In the genomic region with DNA sequence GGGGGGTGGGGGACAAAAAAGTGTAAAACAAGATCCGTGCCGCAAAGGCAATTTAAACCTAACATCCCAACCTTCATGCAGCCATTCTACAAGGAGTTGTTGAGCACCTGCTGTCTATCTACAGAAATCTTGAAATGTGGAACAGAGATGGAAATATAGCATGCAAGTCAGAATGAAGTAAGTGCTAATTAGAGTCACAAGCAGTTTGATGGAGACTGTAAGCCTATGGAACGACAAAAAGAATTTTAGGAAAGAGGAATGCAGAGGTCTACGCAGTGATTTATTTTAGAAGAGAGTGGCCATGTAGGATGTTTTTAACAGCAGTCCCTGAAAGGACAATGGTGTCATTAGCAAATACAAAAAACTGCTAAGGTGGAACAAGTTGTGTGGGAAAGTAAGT, we compare ENCODE assay signal across 8 cellular contexts. TPM values are rescaled to one million over a fixed set of nuclear protein-coding genes. Genes with fewer than 3 reads are reported as not detected.
DNase-seq lines count a peak whose midpoint lies in the region; ATAC-seq, FAIRE-seq and TF ChIP-seq lines count a peak whose summit lies in the region.

No MANE protein-coding gene starts in this region.

- DNase-seq in A549 (ENCODE audit: low read depth in 1 of 2, low spot score in 1 of 2) (no peak), H9 (no peak), MCF 10A (ENCODE audit: unreplicated experiment) (no peak), mesothelial cell of epicardium (ENCODE audit: low spot score in 2 of 2, unreplicated experiment in 2 of 2) (no peak), NCI-H2029 (lab: John Stamatoyannopoulos, UW) (no peak), mucosa of gallbladder (ENCODE audit: low spot score) (no peak), germinal center (ENCODE audit: low spot score) (no peak)

- H3K4me1 Mint-ChIP-seq in H9 (peaks cover 21 to 27% of the 10 kb centered on the region in 2 experiments), MCF 10A (ENCODE audit: insufficient read depth, unreplicated experiment) (peaks cover 19% of the 10 kb centered on the region), mesothelial cell of epicardium (peaks cover 35% of the 10 kb centered on the region)

- 10% methylated on average over 4 of the region's 4 CpGs for WGBS in A549 (ENCODE audit: missing lambda C conversion rate)
- no CpG with 5 or more reads among the region's 4 CpGs for WGBS in H9 (ENCODE audit: extremely low coverage, insufficient read length, low lambda C conversion rate)

- FAIRE-seq in A549 (lab: Jason Lieb, UNC): peak; percentile 13

- H3K18ac ChIP-seq in H9 (ENCODE audit: insufficient read length, low read depth, low read length): no peak overlapping the region

- H2AK5ac ChIP-seq in H9 (ENCODE audit: insufficient read length, low read length): no peak overlapping the region

- peak overlapping the region; percentile 52 for H3K4me3 ChIP-seq in A549

- no peak overlapping the region for H3K23ac ChIP-seq in H9 (ENCODE audit: insufficient read length, low read depth, low read length)

- no peaks in the 10 kb centered on the region; a peak in 1 of 5 replicates for H3K9me3 Mint-ChIP-seq in H9
- no peaks in the 10 kb centered on the region for H3K9me3 Mint-ChIP-seq in MCF 10A (ENCODE audit: unreplicated experiment)
- H3K9me3 Mint-ChIP-seq in mesothelial cell of epicardium: no peaks in the 10 kb centered on the region

- POLR2A ChIA-PET in A549 (lab: Yijun Ruan, JAX): interaction anchor here (0.7 to 9.9 kb wide), 17 partner anchors 10 to 1358 kb away, joined by 3 to 146 read pairs (median 17); a partner anchor contains a TSS
- POLR2A ChIA-PET in MCF 10A (lab: Yijun Ruan, JAX): interaction anchor here (0.9 to 11.8 kb wide), 23 partner anchors 8 to 102 kb away, joined by 3 to 278 read pairs (median 6); no protein-coding TSS in a partner anchor

- TF ChIP-seq POLR2A in A549 (IDR thresholded peaks at IDR 0.05; ENCODE audit: low read length): no peak

- H3K27ac Mint-ChIP-seq in H9 (peak overlapping the region; percentile 23 to 83 (median 59)), MCF 10A (ENCODE audit: low read depth, unreplicated experiment) (peak overlapping the region; percentile 93), mesothelial cell of epicardium (peak overlapping the region; percentile 88)

- TF ChIP-seq CTCF in A549 (IDR thresholded peaks at IDR 0.05): no peak
- TF ChIP-seq CTCF in H9 (conservative IDR thresholded peaks at IDR 0.05): no peak
- no peak for TF ChIP-seq CTCF in MCF 10A (IDR thresholded peaks at IDR 0.05; ENCODE audit: unreplicated experiment)
- no peak for TF ChIP-seq CTCF in mesothelial cell of epicardium (IDR thresholded peaks at IDR 0.05; ENCODE audit: unreplicated experiment)

- no peak for ATAC-seq in A549
- no peak for ATAC-seq in HG03442 (IDR thresholded peaks at IDR 0.05; ENCODE audit: unreplicated experiment)

- H2BK120ac ChIP-seq in H9 (ENCODE audit: low read depth, low read length, poor library complexity, severe bottlenecking): no peak overlapping the region

- H3K79me2 ChIP-seq in H9 (ENCODE audit: insufficient read depth, low read length): no peaks in the 10 kb centered on the region; the same call in 1 of the 2 replicates

- TSS peak; percentile 85 for BruUV-seq in MCF 10A (replicated peaks; lab: Mats Ljungman, UMichigan)

- intact Hi-C loops in MCF 10A (cut with micrococcal nuclease): loop anchor here (5.0 kb wide), 1 partner anchor 85 kb away; no protein-coding TSS in a partner anchor

- no peak overlapping the region for H2BK20ac ChIP-seq in H9 (ENCODE audit: low read depth, low read length, poor library complexity, severe bottlenecking)

- H3T11ph ChIP-seq in H9 (ENCODE audit: low read length): no peak overlapping the region

- no peak overlapping the region for H2BK15ac ChIP-seq in H9 (ENCODE audit: low read depth, low read length)

- H3K4me3 Mint-ChIP-seq in H9: peak overlapping the region; percentile 95 to 96
- peak overlapping the region; percentile 90 for H3K4me3 Mint-ChIP-seq in MCF 10A (ENCODE audit: unreplicated experiment)
- peak overlapping the region; percentile 97 for H3K4me3 Mint-ChIP-seq in mesothelial cell of epicardium

- no peak for TF ChIP-seq RAD21 in A549 (conservative IDR thresholded peaks at IDR 0.05 in 1 of 2, IDR thresholded peaks at IDR 0.05 in 1 of 2)

- no peaks in the 10 kb centered on the region for H3K27me3 ChIP-seq in H9 (ENCODE audit: insufficient read depth, low read length)

- H3K4ac ChIP-seq in H9 (ENCODE audit: low read depth, low read length): no peak overlapping the region

- H3K27ac ChIP-seq in A549 (peak overlapping the region; percentile 92 to 93), H9 (ENCODE audit: insufficient read length, low read depth, low read length) (peak overlapping the region; percentile 72)

- no peak overlapping the region for H4K5ac ChIP-seq in H9 (ENCODE audit: insufficient read length, low read depth, low read length)

- peak overlapping the region; percentile 78 for H3K9ac ChIP-seq in H9 (ENCODE audit: extremely low read depth, insufficient read length, low read length)

- H4K20me1 ChIP-seq in H9 (ENCODE audit: control insufficient read depth, insufficient read depth, insufficient read length): no peaks in the 10 kb centered on the region

- no peaks in the 10 kb centered on the region for H3K23me2 ChIP-seq in H9 (ENCODE audit: insufficient read length, low read depth, low read length, poor library complexity, severe bottlenecking)

- H3K56ac ChIP-seq in H9 (ENCODE audit: insufficient read length, low read depth, low read length): no peak overlapping the region

- H2BK12ac ChIP-seq in H9 (ENCODE audit: insufficient read length, low read depth, low read length): no peak overlapping the region

- no peak overlapping the region for H2AFZ ChIP-seq in H9 (ENCODE audit: low read length)

- H3K4me2 ChIP-seq in A549: peak overlapping the region; percentile 92
- H3K4me2 ChIP-seq in H9 (ENCODE audit: insufficient read depth, insufficient read length, low read length): peak overlapping the region; percentile 90

- no peak overlapping the region for H2BK5ac ChIP-seq in H9 (ENCODE audit: insufficient read length, low read length)

- no peaks in the 10 kb centered on the region for H3K9me3 ChIP-seq in A549
- H3K9me3 ChIP-seq in H9 (ENCODE audit: control insufficient read depth, low read depth, low read length): no peaks in the 10 kb centered on the region

- CTCF ChIA-PET in A549 (lab: Yijun Ruan, JAX): interaction anchor here (1.1 to 2.1 kb wide), 8 partner anchors 11 to 92 kb away, joined by 3 to 17 read pairs (median 5); no protein-coding TSS in a partner anchor
- CTCF ChIA-PET in MCF 10A (lab: Yijun Ruan, JAX): interaction anchor here (0.6 to 2.0 kb wide), 8 partner anchors 17 to 863 kb away, joined by 3 to 7 read pairs (median 4); no protein-coding TSS in a partner anchor

- H3K36me3 Mint-ChIP-seq in H9 (ENCODE audit: insufficient read depth in 1 of 3, low read depth in 3 of 3): no peaks in the 10 kb centered on the region; a peak in 1 of 7 replicates
- peaks cover 12% of the 10 kb centered on the region for H3K36me3 Mint-ChIP-seq in MCF 10A (ENCODE audit: insufficient read depth, unreplicated experiment)
- H3K36me3 Mint-ChIP-seq in mesothelial cell of epicardium: no peaks in the 10 kb centered on the region

- no peak overlapping the region for H4K8ac ChIP-seq in H9 (replicated peaks; ENCODE audit: insufficient read length, low read depth, low read length)

- no peak overlapping the region for H4K91ac ChIP-seq in H9 (ENCODE audit: insufficient read length, low read depth, low read length)

- no peak overlapping the region for H3K14ac ChIP-seq in H9 (ENCODE audit: insufficient read depth, low read length)

- TF ChIP-seq EP300 in A549 (IDR thresholded peaks at IDR 0.05): no peak

- H3K27me3 Mint-ChIP-seq in H9 (ENCODE audit: low read depth) (no peaks in the 10 kb centered on the region), MCF 10A (ENCODE audit: insufficient read depth, unreplicated experiment) (no peaks in the 10 kb centered on the region), mesothelial cell of epicardium (ENCODE audit: low read depth) (no peaks in the 10 kb centered on the region)

- H3K4me1 ChIP-seq in A549: peaks cover 42% of the 10 kb centered on the region
- H3K4me1 ChIP-seq in H9 (ENCODE audit: insufficient read depth, low read length): 0 out of 2 replicates have a peak, but pooled peaks cover 2% of the 10 kb centered on the region

- H3K79me1 ChIP-seq in H9 (ENCODE audit: insufficient read depth, low read depth, low read length, poor library complexity, severe bottlenecking): no peaks in the 10 kb centered on the region

TF ChIP-seq in A549, 52 proteins besides CTCF, POLR2A, EP300 and RAD21 (continues in another document):
- TF ChIP-seq, protein P1, sequence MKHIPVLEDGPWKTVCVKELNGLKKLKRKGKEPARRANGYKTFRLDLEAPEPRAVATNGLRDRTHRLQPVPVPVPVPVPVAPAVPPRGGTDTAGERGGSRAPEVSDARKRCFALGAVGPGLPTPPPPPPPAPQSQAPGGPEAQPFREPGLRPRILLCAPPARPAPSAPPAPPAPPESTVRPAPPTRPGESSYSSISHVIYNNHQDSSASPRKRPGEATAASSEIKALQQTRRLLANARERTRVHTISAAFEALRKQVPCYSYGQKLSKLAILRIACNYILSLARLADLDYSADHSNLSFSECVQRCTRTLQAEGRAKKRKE (CRISPR knock-in tag; IDR thresholded peaks at IDR 0.05; ENCODE audit: low read depth): no peak
- TF ChIP-seq ZFP36 (IDR thresholded peaks at IDR 0.05; ENCODE audit: borderline replicate concordance, partially characterized antibody): no peak
- TF ChIP-seq ZC3H11A (IDR thresholded peaks at IDR 0.05): no peak
- TF ChIP-seq, protein P2, sequence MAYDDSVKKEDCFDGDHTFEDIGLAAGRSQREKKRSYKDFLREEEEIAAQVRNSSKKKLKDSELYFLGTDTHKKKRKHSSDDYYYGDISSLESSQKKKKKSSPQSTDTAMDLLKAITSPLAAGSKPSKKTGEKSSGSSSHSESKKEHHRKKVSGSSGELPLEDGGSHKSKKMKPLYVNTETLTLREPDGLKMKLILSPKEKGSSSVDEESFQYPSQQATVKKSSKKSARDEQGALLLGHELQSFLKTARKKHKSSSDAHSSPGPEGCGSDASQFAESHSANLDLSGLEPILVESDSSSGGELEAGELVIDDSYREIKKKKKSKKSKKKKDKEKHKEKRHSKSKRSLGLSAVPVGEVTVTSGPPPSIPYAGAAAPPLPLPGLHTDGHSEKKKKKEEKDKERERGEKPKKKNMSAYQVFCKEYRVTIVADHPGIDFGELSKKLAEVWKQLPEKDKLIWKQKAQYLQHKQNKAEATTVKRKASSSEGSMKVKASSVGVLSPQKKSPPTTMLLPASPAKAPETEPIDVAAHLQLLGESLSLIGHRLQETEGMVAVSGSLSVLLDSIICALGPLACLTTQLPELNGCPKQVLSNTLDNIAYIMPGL (CRISPR knock-in tag; IDR thresholded peaks at IDR 0.05; ENCODE audit: borderline replicate concordance): no peak

RNA-seq across cellular contexts. Expression of a gene that starts 0.8 kb away (rescaled TPM):
- polyA plus RNA-seq in A549 (2011; rRNA removed) (582 and 623 TPM in 2 replicates), A549 (2017; fragmentation: RNase III; extraction: RNeasy Plus Mini Kit Qiagen cat#74134 plus additional on column Dnase treatment) (266 to 276 TPM (median 272 TPM) in 3 replicates)
- polyA plus RNA-seq in A549 (2012; cell fraction: cytosol; rRNA removed): 93.1 and 105 TPM in 2 replicates
- polyA plus RNA-seq in A549 (2012; cell fraction: nucleus; rRNA removed): 87.3 and 98.2 TPM in 2 replicates
- polyA minus RNA-seq in A549 (2011; rRNA and poly(A)+ RNA removed): 413 and 418 TPM in 2 replicates
- total RNA-seq in H9 (2021) (47.5 and 48.0 TPM in 2 replicates), MCF 10A (2022) (161 and 206 TPM in 2 replicates), mesothelial cell of epicardium (53.0 to 57.9 TPM (median 56.5 TPM) in 3 replicates), mucosa of gallbladder (23.2 TPM)
